Comparison of ENCODE assay signal across 15 cellular contexts in the genomic region with DNA sequence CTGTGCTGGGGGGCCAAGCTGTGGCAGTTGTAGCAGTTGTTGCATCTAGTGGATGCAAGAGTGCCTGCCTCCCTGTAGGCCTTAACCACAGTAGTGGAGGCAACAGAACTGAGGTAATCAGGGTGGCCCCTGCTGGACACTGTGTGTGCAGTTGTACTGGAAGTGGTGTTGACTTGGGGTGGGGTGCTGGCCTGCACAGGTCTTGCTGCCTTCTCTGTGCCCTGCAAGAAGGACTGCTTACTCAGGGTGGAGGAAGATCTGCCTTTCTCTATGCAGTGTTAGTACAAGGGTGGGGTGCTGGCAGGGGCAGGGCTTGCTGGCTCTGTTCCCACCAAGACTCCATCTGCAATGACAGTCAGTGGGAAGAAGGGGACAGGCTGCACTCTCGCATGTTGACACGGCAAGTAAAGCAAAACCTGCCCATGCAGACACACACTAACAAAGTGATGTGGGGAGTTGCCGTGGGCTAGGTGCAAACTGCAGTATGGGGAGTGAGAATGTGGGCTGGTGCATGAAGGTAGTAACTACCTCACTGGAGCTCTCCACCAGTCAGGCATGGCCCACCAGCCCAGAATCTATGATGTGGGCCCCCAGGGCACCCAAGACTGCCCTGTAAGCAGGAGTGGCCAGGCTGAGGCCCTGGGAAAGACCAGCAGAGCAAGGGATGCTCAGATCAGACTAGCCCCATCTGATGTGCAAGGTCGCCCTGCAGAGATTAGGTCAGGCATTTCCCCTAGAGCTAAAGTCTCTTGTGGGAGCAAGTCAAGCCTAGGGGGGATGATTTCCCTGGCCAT.
A peak's percentile ranks its signal among the peaks of the same experiment; 100 is the strongest.
DNase-seq lines count a peak whose midpoint lies in the region; ATAC-seq lines count a peak whose summit lies in the region.
"Had no signal": no experiment of that assay in that cellular context is flagged by ENCODE, and none has a peak within 500 bp of the region (broad histone marks: within the 10 kb centered on the region; RNA-seq: fewer than 3 reads in every experiment).

No MANE protein-coding gene starts in this region.

- WGBS in neuronal stem cell (ENCODE audit: extremely low coverage in 2 of 2, insufficient read length in 2 of 2, insufficient replicate concordance in 1 of 2), 2 donors, result no CpG with 5 or more reads among the region's 4 CpGs

- no peak overlapping the region for H2BK5ac ChIP-seq in neuronal stem cell (ENCODE audit: low read length)

- no peaks in the 10 kb centered on the region for H3K27me3 Mint-ChIP-seq in stimulated activated naive CD8-positive, alpha-beta T cell treated with anti-CD3 and anti-CD28 coated beads, Interleukin-15, amount 100 ng/mL, for 72 hours
- no peaks in the 10 kb centered on the region for H3K27me3 Mint-ChIP-seq in stimulated activated memory B cell treated with anti-CD40 and anti-IgM and Interleukin-4, amounts not matched to agents 10 μg/mL and 1 μg/mL and 100 μg/mL, for 72 hours

- no peak overlapping the region for H4K91ac ChIP-seq in neuronal stem cell (ENCODE audit: low read depth, low read length, poor library complexity)

- H3K4ac ChIP-seq in neuronal stem cell (ENCODE audit: low read length), result no peak overlapping the region

- peaks cover 15 to 35% of the 10 kb centered on the region in 2 donors for H3K9me3 Mint-ChIP-seq in stimulated activated naive CD8-positive, alpha-beta T cell treated with anti-CD3 and anti-CD28 coated beads, Interleukin-15, amount 100 ng/mL, for 72 hours
- H3K9me3 Mint-ChIP-seq in stimulated activated memory B cell treated with anti-CD40 and anti-IgM and Interleukin-4, amounts not matched to agents 10 μg/mL and 1 μg/mL and 100 μg/mL, for 72 hours, result peaks cover 6% of the 10 kb centered on the region

- H3K27ac ChIP-seq in neuronal stem cell (replicated peaks; ENCODE audit: low read length), result no peak overlapping the region
- H3K27ac ChIP-seq: 22Rv1, GM23248 had no signal

- ATAC-seq in stimulated activated naive CD8-positive, alpha-beta T cell treated with anti-CD3 and anti-CD28 coated beads, Interleukin-15, Interleukin-2, amounts not matched to agents 100 U/mL and 50 U/mL, for 24 hours, result peak; percentile 28
- ATAC-seq in stimulated activated naive CD8-positive, alpha-beta T cell treated with anti-CD3 and anti-CD28 coated beads, Interleukin-15, amount 100 ng/mL, for 72 hours, result no peak
- peak; percentile 27 for ATAC-seq in stimulated activated memory B cell treated with anti-CD40 and anti-IgM and Interleukin-4, amounts not matched to agents 10 μg/mL and 1 μg/mL and 100 μg/mL, for 72 hours
- ATAC-seq in GM21576 (IDR thresholded peaks at IDR 0.05; ENCODE audit: unreplicated experiment), result no peak
- ATAC-seq: CD8-positive, alpha-beta T cell had no signal

- H3K23ac ChIP-seq in neuronal stem cell (ENCODE audit: low read depth, low read length, poor library complexity), result no peak overlapping the region

- no peak overlapping the region for H2BK15ac ChIP-seq in neuronal stem cell (ENCODE audit: low read length)

- H2AFZ ChIP-seq in neuronal stem cell (ENCODE audit: low read length), result no peak overlapping the region
- H2AFZ ChIP-seq: GM23248 had no signal

- peak overlapping the region; percentile 11 for H3K14ac ChIP-seq in neuronal stem cell (ENCODE audit: low read length)

- H2AK5ac ChIP-seq in neuronal stem cell (ENCODE audit: low read depth, low read length), result no peak overlapping the region

- no peak overlapping the region for H3K18ac ChIP-seq in neuronal stem cell (ENCODE audit: low read length)

- H3K27ac Mint-ChIP-seq in stimulated activated naive CD8-positive, alpha-beta T cell treated with anti-CD3 and anti-CD28 coated beads, Interleukin-15, amount 100 ng/mL, for 72 hours, result no peak overlapping the region
- H3K27ac Mint-ChIP-seq in stimulated activated memory B cell treated with anti-CD40 and anti-IgM and Interleukin-4, amounts not matched to agents 10 μg/mL and 1 μg/mL and 100 μg/mL, for 72 hours, result no peak overlapping the region
- H3K27ac Mint-ChIP-seq: CD8-positive, alpha-beta T cell had no signal

- no peak overlapping the region for H3K4me3 ChIP-seq in neuronal stem cell (ENCODE audit: low read length in 2 of 2)
- H3K4me3 ChIP-seq: GM23248 had no signal

- no peaks in the 10 kb centered on the region for H3K9me3 ChIP-seq in neuronal stem cell (replicated peaks in 1 of 2; ENCODE audit: control insufficient read depth in 2 of 2, insufficient read depth in 1 of 2, low read depth in 1 of 2, low read length in 2 of 2)

- no peak overlapping the region for H3K9ac ChIP-seq in neuronal stem cell (ENCODE audit: low read depth, low read length, poor library complexity)
- H3K9ac ChIP-seq: GM23248 had no signal

- H3K79me1 ChIP-seq in neuronal stem cell (ENCODE audit: low read depth, low read length), result no peaks in the 10 kb centered on the region

- H3K4me1 ChIP-seq in neuronal stem cell (ENCODE audit: control insufficient read depth in 2 of 2, insufficient read depth in 1 of 2, low read depth in 1 of 2, low read length in 2 of 2), result no peaks in the 10 kb centered on the region

- no peaks in the 10 kb centered on the region for H3K36me3 ChIP-seq in neuronal stem cell (replicated peaks in 1 of 2; ENCODE audit: control insufficient read depth in 2 of 2, insufficient read depth in 2 of 2, low read length in 2 of 2)

- H3K4me3 Mint-ChIP-seq in stimulated activated naive CD8-positive, alpha-beta T cell treated with anti-CD3 and anti-CD28 coated beads, Interleukin-15, amount 100 ng/mL, for 72 hours, result no peak overlapping the region
- H3K4me3 Mint-ChIP-seq in stimulated activated memory B cell treated with anti-CD40 and anti-IgM and Interleukin-4, amounts not matched to agents 10 μg/mL and 1 μg/mL and 100 μg/mL, for 72 hours, result no peak overlapping the region
- H3K4me3 Mint-ChIP-seq: CD14-positive monocyte; CD8-positive, alpha-beta T cell had no signal

- no peak overlapping the region for H3K4me2 ChIP-seq in neuronal stem cell (ENCODE audit: insufficient read depth, low read length, poor library complexity, severe bottlenecking)

- DNase-seq in stimulated activated naive CD8-positive, alpha-beta T cell treated with anti-CD3 and anti-CD28 coated beads, Interleukin-15, Interleukin-2, amounts not matched to agents 100 U/mL and 50 U/mL, for 24 hours, result no peak
- DNase-seq in stimulated activated naive CD8-positive, alpha-beta T cell treated with anti-CD3 and anti-CD28 coated beads, Interleukin-15, amount 100 ng/mL, for 72 hours, result no peak
- DNase-seq in neuronal stem cell (ENCODE audit: low spot score) (no peak), NCI-H1105 treated with DMSO at 0.1 percent for 48 hours (lab: John Stamatoyannopoulos, UW) (no peak)
- DNase-seq in activated CD4-positive, CD25-positive, alpha-beta regulatory T cell (lab: John Stamatoyannopoulos, UW), result no peak
- DNase-seq in activated CD8-positive, alpha-beta memory T cell treated with anti-CD3 and anti-CD28 coated beads, Interleukin-2, amount 50 U/mL, for 48 hours, result no peak
- DNase-seq: CD8-positive, alpha-beta T cell; COR-L47; GF-D8; GM23248; H7 had no signal

- no peaks in the 10 kb centered on the region for H3K36me3 Mint-ChIP-seq in stimulated activated memory B cell treated with anti-CD40 and anti-IgM and Interleukin-4, amounts not matched to agents 10 μg/mL and 1 μg/mL and 100 μg/mL, for 72 hours
- H3K36me3 Mint-ChIP-seq: CD14-positive monocyte; CD8-positive, alpha-beta T cell had no signal

- H2BK120ac ChIP-seq in neuronal stem cell (ENCODE audit: low read depth, low read length), result no peak overlapping the region

- no peaks in the 10 kb centered on the region for H3K27me3 ChIP-seq in neuronal stem cell (ENCODE audit: control insufficient read depth in 3 of 3, insufficient read depth in 3 of 3, low read depth in 1 of 3, low read length in 3 of 3)

- peak overlapping the region; percentile 58 for H4K8ac ChIP-seq in neuronal stem cell (ENCODE audit: low read depth, low read length)

- no peaks in the 10 kb centered on the region for H3K4me1 Mint-ChIP-seq in stimulated activated naive CD8-positive, alpha-beta T cell treated with anti-CD3 and anti-CD28 coated beads, Interleukin-15, amount 100 ng/mL, for 72 hours
- no peaks in the 10 kb centered on the region for H3K4me1 Mint-ChIP-seq in stimulated activated memory B cell treated with anti-CD40 and anti-IgM and Interleukin-4, amounts not matched to agents 10 μg/mL and 1 μg/mL and 100 μg/mL, for 72 hours
- H3K4me1 Mint-ChIP-seq: CD14-positive monocyte had no signal

- no peak overlapping the region for H2BK12ac ChIP-seq in neuronal stem cell (ENCODE audit: low read length)

Comparison
In these comparisons a context has a peak if more than half of its experiments do, and no peak if none do; other contexts are left out.
1. ATAC-seq: peak in stimulated activated naive CD8-positive, alpha-beta T cell treated with anti-CD3 and anti-CD28 coated beads, Interleukin-15, Interleukin-2, amounts not matched to agents 100 U/mL and 50 U/mL, for 24 hours (single experiment) and stimulated activated memory B cell treated with anti-CD40 and anti-IgM and Interleukin-4, amounts not matched to agents 10 μg/mL and 1 μg/mL and 100 μg/mL, for 72 hours (single experiment); none in stimulated activated naive CD8-positive, alpha-beta T cell treated with anti-CD3 and anti-CD28 coated beads, Interleukin-15, amount 100 ng/mL, for 72 hours (single experiment) and GM21576 (single experiment).